In genomic region chr15:31300208-31300661, GRCh38 we compare ENCODE assay signal across 13 cellular contexts. TPM values are rescaled to one million over a fixed set of nuclear protein-coding genes. Genes with fewer than 3 reads are reported as not detected.
DNase-seq lines count a peak whose midpoint lies in the region; ATAC-seq and TF ChIP-seq lines count a peak whose summit lies in the region.
"Had no signal": no experiment of that assay in that cellular context is flagged by ENCODE, and none has a peak within 500 bp of the region (broad histone marks: within the 10 kb centered on the region; RNA-seq: fewer than 3 reads in every experiment).

No MANE protein-coding gene starts in this region.

- no peak for TF ChIP-seq CTCF in left ventricle myocardium inferior (IDR thresholded peaks at IDR 0.05; ENCODE audit: borderline replicate concordance)
- no peak for TF ChIP-seq CTCF in upper lobe of right lung (IDR thresholded peaks at IDR 0.05)

- H3K36me3 ChIP-seq in left ventricle myocardium inferior: no peaks in the 10 kb centered on the region
- H3K36me3 ChIP-seq in upper lobe of right lung: no peaks in the 10 kb centered on the region
- H3K36me3 ChIP-seq: colonic mucosa had no signal

- no peaks in the 10 kb centered on the region for H3K27me3 ChIP-seq in left ventricle myocardium inferior (ENCODE audit: low read depth)
- no peaks in the 10 kb centered on the region for H3K27me3 ChIP-seq in upper lobe of right lung
- H3K27me3 ChIP-seq: colonic mucosa had no signal

- intact Hi-C loops in Right ventricle myocardium inferior (cut with DNase I) (loop anchor here (5.0 kb wide), 1 partner anchor 68 kb away; no protein-coding TSS in a partner anchor), left ventricle myocardium inferior (cut with micrococcal nuclease) (no loop called here), upper lobe of right lung (cut with DNase I) (loop anchor here (10.0 kb wide), 1 partner anchor 45 kb away; no protein-coding TSS in a partner anchor)

- H3K4me1 ChIP-seq in left ventricle myocardium inferior: peaks cover 67% of the 10 kb centered on the region
- peaks cover 35% of the 10 kb centered on the region for H3K4me1 ChIP-seq in upper lobe of right lung

- H3K4me3 ChIP-seq in left ventricle myocardium inferior: no peak overlapping the region
- H3K4me3 ChIP-seq in upper lobe of right lung: no peak overlapping the region
- H3K4me3 ChIP-seq: colonic mucosa had no signal

- DNase-seq in Right ventricle myocardium inferior (ENCODE audit: missing footprints) (no peak), left ventricle myocardium inferior (no peak), midbrain (lab: John Stamatoyannopoulos, UW) (peak; percentile 92), upper lobe of right lung (peak; percentile 53), NCI-H1417 treated with DMSO at 0.1 percent for 48 hours (lab: John Stamatoyannopoulos, UW) (no peak), iPS-NIHi7 (ENCODE audit: extremely low spot score) (no peak), NCI-H2107 treated with DMSO at 0.1 percent for 48 hours (lab: John Stamatoyannopoulos, UW; ENCODE audit: unreplicated experiment) (no peak)
- DNase-seq: activated naive CD4-positive, alpha-beta T cell treated with anti-CD3 and anti-CD28 coated beads, Interleukin-2, amount 10 ng/mL, durations not matched to agents 7 days and 5 days; colonic mucosa; MV-4-11; nephron progenitor cell; NK-92 treated with Interleukin-12 subunit alpha and Interleukin-12 subunit beta, amount 100 ng/mL, for 24 hours had no signal

- H3K9me3 ChIP-seq in left ventricle myocardium inferior (replicated peaks) (no peaks in the 10 kb centered on the region), upper lobe of right lung (no peaks in the 10 kb centered on the region)
- H3K9me3 ChIP-seq: colonic mucosa had no signal

- peak; percentile 29 for ATAC-seq in Right ventricle myocardium inferior
- no peak for ATAC-seq in upper lobe of right lung

- H3K27ac ChIP-seq in left ventricle myocardium inferior (replicated peaks) (no peak overlapping the region), cingulate gyrus (ENCODE audit: low read depth, low read length) (peak overlapping the region; percentile 96), upper lobe of right lung (no peak overlapping the region)
- H3K27ac ChIP-seq: colonic mucosa had no signal

RNA-seq across cellular contexts. Expression of gene KLF13, which starts 26.4 kb away (rescaled TPM):
- total RNA-seq in Right ventricle myocardium inferior (63.4 TPM), left ventricle myocardium inferior (62.3 TPM), upper lobe of right lung (176 TPM)

Comparison
In these comparisons a context has a peak if more than half of its experiments do, and no peak if none do; other contexts are left out.
1. DNase-seq: peak in midbrain (single experiment) and upper lobe of right lung (single experiment); none in Right ventricle myocardium inferior (single experiment), left ventricle myocardium inferior (single experiment), NCI-H1417 treated with DMSO at 0.1 percent for 48 hours (single experiment), iPS-NIHi7 (single experiment) and NCI-H2107 treated with DMSO at 0.1 percent for 48 hours (single experiment).